Comparison of ENCODE assay signal across 13 cellular contexts in genomic region chr6:71043902-71044301, GRCh38.
A peak's percentile ranks its signal among the peaks of the same experiment; 100 is the strongest.
DNase-seq lines count a peak whose midpoint lies in the region; ATAC-seq and TF ChIP-seq lines count a peak whose summit lies in the region.
"Had no signal": no experiment of that assay in that cellular context is flagged by ENCODE, and none has a peak within 500 bp of the region (broad histone marks: within the 10 kb centered on the region; RNA-seq: fewer than 3 reads in every experiment).

No MANE protein-coding gene starts in this region.

- no peaks in the 10 kb centered on the region for H3K9me3 Mint-ChIP-seq in HFFc6
- H3K9me3 Mint-ChIP-seq: stimulated activated memory B cell treated with anti-CD40 and anti-IgM and Interleukin-4, amounts not matched to agents 10 μg/mL and 1 μg/mL and 100 μg/mL, for 72 hours had no signal

- no peak overlapping the region for H3K4me3 Mint-ChIP-seq in HFFc6
- H3K4me3 Mint-ChIP-seq: stimulated activated memory B cell treated with anti-CD40 and anti-IgM and Interleukin-4, amounts not matched to agents 10 μg/mL and 1 μg/mL and 100 μg/mL, for 72 hours had no signal

- ATAC-seq in HG03442 (IDR thresholded peaks at IDR 0.05; ENCODE audit: unreplicated experiment) = peak; percentile 51
- no peak for ATAC-seq in GM18520 (IDR thresholded peaks at IDR 0.05; ENCODE audit: unreplicated experiment)
- ATAC-seq: stimulated activated memory B cell treated with anti-CD40 and anti-IgM and Interleukin-4, amounts not matched to agents 10 μg/mL and 1 μg/mL and 100 μg/mL, for 72 hours had no signal

- no peaks in the 10 kb centered on the region for H3K36me3 Mint-ChIP-seq in HFFc6 (ENCODE audit: low read depth)
- H3K36me3 Mint-ChIP-seq: stimulated activated memory B cell treated with anti-CD40 and anti-IgM and Interleukin-4, amounts not matched to agents 10 μg/mL and 1 μg/mL and 100 μg/mL, for 72 hours had no signal

- H3K4me1 Mint-ChIP-seq in HFFc6 (ENCODE audit: low read depth) = peaks cover 6% of the 10 kb centered on the region

- peak; percentile 12 for TF ChIP-seq CTCF in GM12873 (IDR thresholded peaks at IDR 0.05; ENCODE audit: insufficient read depth, low read depth, low read length, missing control alignments)
- TF ChIP-seq CTCF in HFFc6 (IDR thresholded peaks at IDR 0.05) = no peak

- in situ Hi-C loops in SK-MEL-5 (cut with HindIII; ENCODE audit: low pct_unique_long_range_greater_than_20kb, low sequenced_read_pairs) = no loop called here

- no peak overlapping the region for H3K27ac Mint-ChIP-seq in HFFc6
- H3K27ac Mint-ChIP-seq: stimulated activated memory B cell treated with anti-CD40 and anti-IgM and Interleukin-4, amounts not matched to agents 10 μg/mL and 1 μg/mL and 100 μg/mL, for 72 hours had no signal

- H3K27me3 Mint-ChIP-seq in HFFc6 (ENCODE audit: insufficient read depth) = peaks cover 18% of the 10 kb centered on the region

- peak; percentile 1 for DNase-seq in SK-MEL-5 (ENCODE audit: low read depth, low spot score)
- DNase-seq in iris pigment epithelial cell (ENCODE audit: low read depth) = peak; percentile 31
- DNase-seq in cerebellar nuclear complex (lab: John Stamatoyannopoulos, UW) = no peak
- DNase-seq in HFFc6 = no peak
- DNase-seq in NCI-H748 treated with DMSO at 0.1 percent for 48 hours (lab: John Stamatoyannopoulos, UW) = no peak
- DNase-seq: activated naive CD4-positive, alpha-beta T cell treated with anti-CD3 and anti-CD28 coated beads, Interleukin-2, amount 50 U/mL, for 16 hours; GF-D8; left ventricle myocardium inferior; NCI-H526 treated with DMSO at 0.1 percent for 48 hours had no signal

Comparison
In these comparisons a context has a peak if more than half of its experiments do, and no peak if none do; other contexts are left out.
1. DNase-seq: peak in SK-MEL-5 (single experiment) and iris pigment epithelial cell (single experiment); none in cerebellar nuclear complex (0 of 2), HFFc6 (single experiment) and NCI-H748 treated with DMSO at 0.1 percent for 48 hours (single experiment).